8 cellular contexts compared by ENCODE assay signal in the genomic region with DNA sequence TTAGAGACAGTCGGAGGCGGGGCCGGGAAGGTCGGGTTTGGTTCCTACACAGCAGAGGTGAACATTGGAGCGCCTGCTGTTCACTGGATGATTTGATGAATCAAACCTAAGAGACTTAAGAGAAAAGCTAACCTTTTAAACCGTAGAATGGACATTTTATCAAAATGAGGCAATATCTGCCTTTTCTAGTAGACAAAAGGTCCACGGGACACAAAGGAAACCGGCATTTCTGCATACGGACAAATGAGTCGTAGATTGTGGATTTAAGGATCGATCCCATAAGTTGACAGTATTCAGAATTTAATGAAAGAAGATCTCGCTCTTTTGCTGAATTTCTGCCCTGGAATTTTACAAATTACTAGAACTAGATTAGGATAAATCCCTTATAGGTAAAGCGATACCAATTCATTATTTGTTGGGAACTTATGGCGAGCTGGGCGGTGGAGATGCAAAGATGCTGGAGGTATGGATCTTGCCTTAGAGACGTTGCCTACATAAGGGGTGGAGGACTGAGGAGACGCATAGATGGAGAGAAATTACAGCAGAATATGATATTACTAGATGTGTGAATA. TPM values are rescaled to one million over a fixed set of nuclear protein-coding genes. Genes with fewer than 3 reads are reported as not detected.
DNase-seq lines count a peak whose midpoint lies in the region; ATAC-seq and TF ChIP-seq lines count a peak whose summit lies in the region.

No MANE protein-coding gene starts in this region.

- peaks cover 8% of the 10 kb centered on the region for H3K4me1 ChIP-seq in MM.1S (ENCODE audit: low read length)

- H3K4me1 Mint-ChIP-seq in dendritic cell treated with granulocyte-macrophage colony-stimulating factor and Interleukin-4, amounts not matched to agents 40 ng/mL and 50 ng/mL, for 4 days (ENCODE audit: low read depth), result peaks cover 36% of the 10 kb centered on the region
- peaks cover 44 to 49% of the 10 kb centered on the region in 2 donors for H3K4me1 Mint-ChIP-seq in natural killer cell treated with Interleukin-12 subunit alpha and Interleukin-12 subunit beta and Interleukin-15 and Interleukin-18, amount 100 ng/mL, for 72 hours (ENCODE audit: low read depth in 2 of 2)

- no peaks in the 10 kb centered on the region for H3K27me3 ChIP-seq in MM.1S (replicated peaks; ENCODE audit: insufficient read depth, low read length)

- peak overlapping the region; percentile 98 for H3K27ac Mint-ChIP-seq in dendritic cell treated with granulocyte-macrophage colony-stimulating factor and Interleukin-4, amounts not matched to agents 40 ng/mL and 50 ng/mL, for 4 days
- H3K27ac Mint-ChIP-seq in natural killer cell treated with Interleukin-12 subunit alpha and Interleukin-12 subunit beta and Interleukin-15 and Interleukin-18, amount 100 ng/mL, for 72 hours, result peak overlapping the region; percentile 99 to 100

- peak overlapping the region; percentile 89 for H3K4me2 ChIP-seq in MM.1S (ENCODE audit: low read depth, low read length)

- H3K36me3 ChIP-seq in MM.1S (replicated peaks; ENCODE audit: insufficient read depth, low read length), result no peaks in the 10 kb centered on the region

- peaks cover 44% of the 10 kb centered on the region for H3K36me3 Mint-ChIP-seq in dendritic cell treated with granulocyte-macrophage colony-stimulating factor and Interleukin-4, amounts not matched to agents 40 ng/mL and 50 ng/mL, for 4 days (ENCODE audit: low read depth)
- peaks cover 36% of the 10 kb centered on the region for H3K36me3 Mint-ChIP-seq in natural killer cell treated with Interleukin-12 subunit alpha and Interleukin-12 subunit beta and Interleukin-15 and Interleukin-18, amount 100 ng/mL, for 72 hours

- peaks cover 6% of the 10 kb centered on the region; the same call in 1 of the 2 replicates for H3F3A ChIP-seq in MM.1S (ENCODE audit: insufficient read depth, low read length)

- ATAC-seq in natural killer cell treated with Interleukin-12 subunit alpha and Interleukin-12 subunit beta and Interleukin-15 and Interleukin-18, amount 100 ng/mL, for 72 hours, result no peak
- ATAC-seq in HG02610 (IDR thresholded peaks at IDR 0.05; ENCODE audit: unreplicated experiment), result no peak

- peak overlapping the region; percentile 99 for H3K4me3 Mint-ChIP-seq in dendritic cell treated with granulocyte-macrophage colony-stimulating factor and Interleukin-4, amounts not matched to agents 40 ng/mL and 50 ng/mL, for 4 days
- peak overlapping the region; percentile 93 for H3K4me3 Mint-ChIP-seq in natural killer cell treated with Interleukin-12 subunit alpha and Interleukin-12 subunit beta and Interleukin-15 and Interleukin-18, amount 100 ng/mL, for 72 hours

- no peaks in the 10 kb centered on the region for H3K9me3 ChIP-seq in MM.1S (replicated peaks; ENCODE audit: insufficient read depth, low read length)

- peak overlapping the region; percentile 92 for H3K27ac ChIP-seq in MM.1S (ENCODE audit: low read length)

- peak; percentile 3 for DNase-seq in CD1c-positive myeloid dendritic cell (ENCODE audit: extremely low spot score)
- DNase-seq in MM.1S, result peak; percentile 7
- DNase-seq in natural killer cell treated with Interleukin-12 subunit alpha and Interleukin-12 subunit beta and Interleukin-15 and Interleukin-18, amount 100 ng/mL, for 72 hours (ENCODE audit: low spot score), result no peak
- DNase-seq in NCI-H1417 treated with DMSO at 0.1 percent for 48 hours (lab: John Stamatoyannopoulos, UW), result no peak
- DNase-seq in AG08395 (ENCODE audit: low spot score), result no peak
- no peak for DNase-seq in stimulated activated CD4-positive, alpha-beta T cell treated with anti-CD3 and anti-CD28 coated beads, Interleukin-1b, Interleukin-23, amount 100 ng/mL, for 48 hours

- H3K27me3 Mint-ChIP-seq in dendritic cell treated with granulocyte-macrophage colony-stimulating factor and Interleukin-4, amounts not matched to agents 40 ng/mL and 50 ng/mL, for 4 days, result no peaks in the 10 kb centered on the region
- H3K27me3 Mint-ChIP-seq in natural killer cell treated with Interleukin-12 subunit alpha and Interleukin-12 subunit beta and Interleukin-15 and Interleukin-18, amount 100 ng/mL, for 72 hours, result no peaks in the 10 kb centered on the region

- peak overlapping the region; percentile 94 for H3K9ac ChIP-seq in MM.1S (ENCODE audit: low read length)

- intact Hi-C loops in dendritic cell treated with granulocyte-macrophage colony-stimulating factor and Interleukin-4, amounts not matched to agents 40 ng/mL and 50 ng/mL, for 4 days (cut with micrococcal nuclease), result loop anchor here (2.0 kb wide), 1 partner anchor 184 kb away; no protein-coding TSS in a partner anchor

- H2AFZ ChIP-seq in MM.1S (ENCODE audit: low read length), result peak overlapping the region; percentile 50

- H3K79me2 ChIP-seq in MM.1S (ENCODE audit: low read length), result peaks cover 65% of the 10 kb centered on the region

- no peaks in the 10 kb centered on the region for H3K9me2 ChIP-seq in MM.1S (replicated peaks; ENCODE audit: insufficient read depth, low read length)

- TF ChIP-seq CTCF in MM.1S (IDR thresholded peaks at IDR 0.05; ENCODE audit: low read length), result no peak

- H4K20me1 ChIP-seq in MM.1S (ENCODE audit: insufficient read depth, low read length), result no peaks in the 10 kb centered on the region

- no peaks in the 10 kb centered on the region for H3K9me3 Mint-ChIP-seq in dendritic cell treated with granulocyte-macrophage colony-stimulating factor and Interleukin-4, amounts not matched to agents 40 ng/mL and 50 ng/mL, for 4 days
- no peaks in the 10 kb centered on the region for H3K9me3 Mint-ChIP-seq in natural killer cell treated with Interleukin-12 subunit alpha and Interleukin-12 subunit beta and Interleukin-15 and Interleukin-18, amount 100 ng/mL, for 72 hours

- H3K4me3 ChIP-seq in MM.1S (ENCODE audit: low read length), result peak overlapping the region; percentile 84

RNA-seq across cellular contexts. Expression of a gene that starts 0.4 kb away (rescaled TPM):
- total RNA-seq in natural killer cell treated with Interleukin-12 subunit alpha and Interleukin-12 subunit beta and Interleukin-15 and Interleukin-18, amount 100 ng/mL, for 72 hours, result 10 to 100 TPM; 24.8 to 27.7 TPM

RNA-seq across cellular contexts. Expression of a gene that starts 0.8 kb away (rescaled TPM):
- total RNA-seq in natural killer cell treated with Interleukin-12 subunit alpha and Interleukin-12 subunit beta and Interleukin-15 and Interleukin-18, amount 100 ng/mL, for 72 hours, result 1 to 10 TPM; 2.4 to 4.0 TPM

RNA-seq across cellular contexts. Expression of a gene that starts 27.7 kb away (rescaled TPM):
- 10 to 100 TPM; 12.0 to 27.4 TPM for total RNA-seq in natural killer cell treated with Interleukin-12 subunit alpha and Interleukin-12 subunit beta and Interleukin-15 and Interleukin-18, amount 100 ng/mL, for 72 hours

RNA-seq across cellular contexts. Expression of a gene that starts 52.4 kb away (rescaled TPM):
- 10 to 100 TPM; 43.9 to 63.4 TPM for total RNA-seq in natural killer cell treated with Interleukin-12 subunit alpha and Interleukin-12 subunit beta and Interleukin-15 and Interleukin-18, amount 100 ng/mL, for 72 hours

Comparison
In these comparisons a context has a peak if more than half of its experiments do, and no peak if none do; other contexts are left out.
1. DNase-seq: peak in CD1c-positive myeloid dendritic cell (single experiment) and MM.1S (single experiment); none in natural killer cell treated with Interleukin-12 subunit alpha and Interleukin-12 subunit beta and Interleukin-15 and Interleukin-18, amount 100 ng/mL, for 72 hours (single experiment), NCI-H1417 treated with DMSO at 0.1 percent for 48 hours (single experiment), AG08395 (single experiment) and stimulated activated CD4-positive, alpha-beta T cell treated with anti-CD3 and anti-CD28 coated beads, Interleukin-1b, Interleukin-23, amount 100 ng/mL, for 48 hours (single experiment).